In the genomic region with DNA sequence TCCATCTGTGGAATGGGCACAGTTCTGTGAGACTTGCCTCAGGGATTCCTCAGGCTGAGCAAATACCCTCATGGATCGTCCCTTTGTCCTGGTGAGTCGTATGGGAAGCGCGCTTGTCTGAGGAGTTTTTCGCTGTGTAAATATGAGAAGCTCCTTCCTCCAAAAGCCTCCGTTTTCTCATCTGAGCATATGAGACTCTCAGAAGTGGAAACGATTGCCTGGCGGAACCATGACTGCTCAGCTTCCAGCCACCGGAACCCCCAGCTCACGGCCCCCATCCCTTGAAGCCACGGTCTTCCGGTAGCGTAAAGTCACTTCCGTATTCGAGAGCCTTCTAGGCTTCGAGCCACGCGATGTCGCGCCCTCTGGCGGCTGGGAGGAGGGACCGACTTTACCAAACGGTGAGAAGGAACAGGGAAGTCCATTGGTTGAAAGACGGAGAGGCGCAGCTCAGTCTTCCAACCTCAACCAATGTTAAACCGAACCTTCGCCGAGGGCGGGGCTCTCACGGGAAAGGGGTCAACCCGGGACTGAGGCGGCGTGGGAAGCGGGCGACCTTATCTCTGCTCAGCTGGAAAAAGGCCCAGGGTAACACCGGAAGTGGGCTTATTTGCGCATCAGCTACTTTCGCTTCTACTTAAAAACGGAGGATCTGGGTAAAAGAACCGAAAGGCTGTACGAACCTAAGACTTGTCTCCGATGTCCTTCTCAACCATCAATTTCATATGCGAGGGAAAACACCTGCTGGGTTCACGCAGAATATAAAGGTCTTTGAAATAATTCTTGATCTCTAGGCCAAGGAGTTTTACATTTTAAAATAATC, we compare ENCODE assay signal across 1 cellular context.
TF ChIP-seq lines count a peak whose summit lies in the region.

No MANE protein-coding gene starts in this region.

TF ChIP-seq in HepG2, 621 proteins besides CTCF, POLR2A, EP300 and RAD21 (continued from another document and continues in another):
- TF ChIP-seq, protein P1, sequence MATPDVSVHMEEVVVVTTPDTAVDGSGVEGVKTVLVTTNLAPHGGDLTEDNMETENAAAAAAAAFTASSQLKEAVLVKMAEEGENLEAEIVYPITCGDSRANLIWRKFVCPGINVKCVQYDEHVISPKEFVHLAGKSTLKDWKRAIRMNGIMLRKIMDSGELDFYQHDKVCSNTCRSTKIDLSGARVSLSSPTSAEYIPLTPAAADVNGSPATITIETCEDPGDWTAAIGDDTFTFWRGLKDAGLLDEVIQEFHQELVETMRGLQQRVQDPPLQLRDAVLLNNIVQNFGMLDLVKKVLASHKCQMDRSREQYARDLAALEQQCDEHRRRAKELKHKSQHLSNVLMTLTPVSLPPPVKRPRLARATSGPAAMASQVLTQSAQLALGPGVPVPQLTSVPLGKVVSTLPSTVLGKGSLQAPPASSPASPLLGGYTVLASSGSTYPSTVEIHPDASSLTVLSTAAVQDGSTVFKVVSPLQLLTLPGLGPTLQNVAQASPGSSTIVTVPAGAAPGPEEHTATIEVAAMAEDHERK (CRISPR knock-in tag; IDR thresholded peaks at IDR 0.05; ENCODE audit: low read depth), result peak; percentile 42; the same call in 1 of the 2 replicates
- TF ChIP-seq PITX1 (CRISPR knock-in tag; IDR thresholded peaks at IDR 0.05) (peak; percentile 94), ERF (CRISPR knock-in tag; IDR thresholded peaks at IDR 0.05) (peak; percentile 95), ATF7 (IDR thresholded peaks at IDR 0.05) (no peak), ATF7 (CRISPR knock-in tag; IDR thresholded peaks at IDR 0.05) (peak; percentile 60; the same call in 1 of the 2 replicates), DNMT3B (CRISPR knock-in tag; conservative IDR thresholded peaks at IDR 0.05) (no peak), ZNF205 (CRISPR knock-in tag; IDR thresholded peaks at IDR 0.05) (0 out of 2 replicates have a peak, but pooled peaks have one; percentile 32), CBX2 (IDR thresholded peaks at IDR 0.05; ENCODE audit: low read depth, low read length) (no peak), CBX2 (CRISPR knock-in tag; IDR thresholded peaks at IDR 0.05; ENCODE audit: low read depth) (no peak), HNRNPK (IDR thresholded peaks at IDR 0.05; ENCODE audit: low read depth, low read length, poor library complexity, severe bottlenecking) (no peak), SNAI1 (CRISPR knock-in tag; IDR thresholded peaks at IDR 0.05; ENCODE audit: borderline replicate concordance) (no peak), SRF (IDR thresholded peaks at IDR 0.05; ENCODE audit: low read depth, low read length) (0 out of 2 replicates have a peak, but pooled peaks have one; percentile 19), ZNF292 (CRISPR knock-in tag; IDR thresholded peaks at IDR 0.05; ENCODE audit: borderline replicate concordance, low read depth) (no peak), ATM (IDR thresholded peaks at IDR 0.05; ENCODE audit: borderline replicate concordance) (no peak), ZNF83 (CRISPR knock-in tag; IDR thresholded peaks at IDR 0.05; ENCODE audit: borderline replicate concordance) (no peak), HNRNPH1 (optimal IDR thresholded peaks at IDR 0.05; ENCODE audit: low read depth, low read length) (no peak), ZFP41 (CRISPR knock-in tag; IDR thresholded peaks at IDR 0.05; ENCODE audit: borderline replicate concordance) (no peak), TBP (CRISPR knock-in tag; IDR thresholded peaks at IDR 0.05) (no peak), SIX1 (CRISPR knock-in tag; IDR thresholded peaks at IDR 0.05; ENCODE audit: borderline replicate concordance) (no peak), NCOA5 (CRISPR knock-in tag; IDR thresholded peaks at IDR 0.05) (no peak), ZFP90 (CRISPR knock-in tag; IDR thresholded peaks at IDR 0.05; ENCODE audit: borderline replicate concordance) (no peak; the same call in 1 of the 2 replicates), ZNF101 (CRISPR knock-in tag; IDR thresholded peaks at IDR 0.05; ENCODE audit: borderline replicate concordance, low read depth) (no peak), ZNF891 (CRISPR knock-in tag; IDR thresholded peaks at IDR 0.05) (peak; percentile 88), DPF2 (CRISPR knock-in tag; IDR thresholded peaks at IDR 0.05; ENCODE audit: borderline replicate concordance, low read depth) (no peak), GFI1 (CRISPR knock-in tag; IDR thresholded peaks at IDR 0.05; ENCODE audit: borderline replicate concordance) (peak; percentile 72; the same call in 1 of the 2 replicates), ZNF468 (CRISPR knock-in tag; IDR thresholded peaks at IDR 0.05) (no peak), ZNF260 (CRISPR knock-in tag; IDR thresholded peaks at IDR 0.05; ENCODE audit: borderline replicate concordance, low read depth) (no peak), GPN1 (CRISPR knock-in tag; IDR thresholded peaks at IDR 0.05; ENCODE audit: borderline replicate concordance) (no peak), RAD51 (IDR thresholded peaks at IDR 0.05; ENCODE audit: borderline replicate concordance) (no peak), SMC3 (IDR thresholded peaks at IDR 0.05; ENCODE audit: low read length) (no peak), ZFX (CRISPR knock-in tag; IDR thresholded peaks at IDR 0.05; ENCODE audit: low read depth) (peak; percentile 76), ZNF7 (CRISPR knock-in tag; IDR thresholded peaks at IDR 0.05) (no peak), ZNF33A (CRISPR knock-in tag; IDR thresholded peaks at IDR 0.05; ENCODE audit: borderline replicate concordance) (no peak), ZFP36 (IDR thresholded peaks at IDR 0.05; ENCODE audit: borderline replicate concordance, low read depth, low read length, partially characterized antibody) (no peak), AGO1 (IDR thresholded peaks at IDR 0.05; ENCODE audit: low read depth, low read length, poor library complexity, severe bottlenecking) (no peak), ZFYVE20 (CRISPR knock-in tag; IDR thresholded peaks at IDR 0.05; ENCODE audit: borderline replicate concordance, low read depth) (no peak), ONECUT2 (CRISPR knock-in tag; IDR thresholded peaks at IDR 0.05) (no peak), EEA1 (CRISPR knock-in tag; IDR thresholded peaks at IDR 0.05; ENCODE audit: borderline replicate concordance) (no peak), ZNF350 (CRISPR knock-in tag; IDR thresholded peaks at IDR 0.05; ENCODE audit: borderline replicate concordance, low read depth) (peak; percentile 93), MTF1 (CRISPR knock-in tag; IDR thresholded peaks at IDR 0.05) (no peak)
- TF ChIP-seq, protein P2, sequence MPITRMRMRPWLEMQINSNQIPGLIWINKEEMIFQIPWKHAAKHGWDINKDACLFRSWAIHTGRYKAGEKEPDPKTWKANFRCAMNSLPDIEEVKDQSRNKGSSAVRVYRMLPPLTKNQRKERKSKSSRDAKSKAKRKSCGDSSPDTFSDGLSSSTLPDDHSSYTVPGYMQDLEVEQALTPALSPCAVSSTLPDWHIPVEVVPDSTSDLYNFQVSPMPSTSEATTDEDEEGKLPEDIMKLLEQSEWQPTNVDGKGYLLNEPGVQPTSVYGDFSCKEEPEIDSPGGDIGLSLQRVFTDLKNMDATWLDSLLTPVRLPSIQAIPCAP (CRISPR knock-in tag; IDR thresholded peaks at IDR 0.05; ENCODE audit: low read depth), result no peak
- TF ChIP-seq, protein P3, sequence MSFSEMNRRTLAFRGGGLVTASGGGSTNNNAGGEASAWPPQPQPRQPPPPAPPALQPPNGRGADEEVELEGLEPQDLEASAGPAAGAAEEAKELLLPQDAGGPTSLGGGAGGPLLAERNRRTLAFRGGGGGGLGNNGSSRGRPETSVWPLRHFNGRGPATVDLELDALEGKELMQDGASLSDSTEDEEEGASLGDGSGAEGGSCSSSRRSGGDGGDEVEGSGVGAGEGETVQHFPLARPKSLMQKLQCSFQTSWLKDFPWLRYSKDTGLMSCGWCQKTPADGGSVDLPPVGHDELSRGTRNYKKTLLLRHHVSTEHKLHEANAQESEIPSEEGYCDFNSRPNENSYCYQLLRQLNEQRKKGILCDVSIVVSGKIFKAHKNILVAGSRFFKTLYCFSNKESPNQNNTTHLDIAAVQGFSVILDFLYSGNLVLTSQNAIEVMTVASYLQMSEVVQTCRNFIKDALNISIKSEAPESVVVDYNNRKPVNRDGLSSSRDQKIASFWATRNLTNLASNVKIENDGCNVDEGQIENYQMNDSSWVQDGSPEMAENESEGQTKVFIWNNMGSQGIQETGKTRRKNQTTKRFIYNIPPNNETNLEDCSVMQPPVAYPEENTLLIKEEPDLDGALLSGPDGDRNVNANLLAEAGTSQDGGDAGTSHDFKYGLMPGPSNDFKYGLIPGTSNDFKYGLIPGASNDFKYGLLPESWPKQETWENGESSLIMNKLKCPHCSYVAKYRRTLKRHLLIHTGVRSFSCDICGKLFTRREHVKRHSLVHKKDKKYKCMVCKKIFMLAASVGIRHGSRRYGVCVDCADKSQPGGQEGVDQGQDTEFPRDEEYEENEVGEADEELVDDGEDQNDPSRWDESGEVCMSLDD (CRISPR knock-in tag; IDR thresholded peaks at IDR 0.05; ENCODE audit: borderline replicate concordance), result no peak; the same call in 1 of the 2 replicates
- TF ChIP-seq, protein P4, sequence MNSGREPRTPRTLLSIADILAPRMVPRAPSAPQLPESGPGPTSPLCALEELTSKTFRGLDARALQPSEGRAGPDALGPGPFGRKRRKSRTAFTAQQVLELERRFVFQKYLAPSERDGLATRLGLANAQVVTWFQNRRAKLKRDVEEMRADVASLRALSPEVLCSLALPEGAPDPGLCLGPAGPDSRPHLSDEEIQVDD (CRISPR knock-in tag; IDR thresholded peaks at IDR 0.05; ENCODE audit: borderline replicate concordance), result no peak
- TF ChIP-seq, protein P5, sequence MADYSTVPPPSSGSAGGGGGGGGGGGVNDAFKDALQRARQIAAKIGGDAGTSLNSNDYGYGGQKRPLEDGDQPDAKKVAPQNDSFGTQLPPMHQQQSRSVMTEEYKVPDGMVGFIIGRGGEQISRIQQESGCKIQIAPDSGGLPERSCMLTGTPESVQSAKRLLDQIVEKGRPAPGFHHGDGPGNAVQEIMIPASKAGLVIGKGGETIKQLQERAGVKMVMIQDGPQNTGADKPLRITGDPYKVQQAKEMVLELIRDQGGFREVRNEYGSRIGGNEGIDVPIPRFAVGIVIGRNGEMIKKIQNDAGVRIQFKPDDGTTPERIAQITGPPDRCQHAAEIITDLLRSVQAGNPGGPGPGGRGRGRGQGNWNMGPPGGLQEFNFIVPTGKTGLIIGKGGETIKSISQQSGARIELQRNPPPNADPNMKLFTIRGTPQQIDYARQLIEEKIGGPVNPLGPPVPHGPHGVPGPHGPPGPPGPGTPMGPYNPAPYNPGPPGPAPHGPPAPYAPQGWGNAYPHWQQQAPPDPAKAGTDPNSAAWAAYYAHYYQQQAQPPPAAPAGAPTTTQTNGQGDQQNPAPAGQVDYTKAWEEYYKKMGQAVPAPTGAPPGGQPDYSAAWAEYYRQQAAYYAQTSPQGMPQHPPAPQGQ (CRISPR knock-in tag; IDR thresholded peaks at IDR 0.05; ENCODE audit: borderline replicate concordance), result no peak
- TF ChIP-seq, protein P6, sequence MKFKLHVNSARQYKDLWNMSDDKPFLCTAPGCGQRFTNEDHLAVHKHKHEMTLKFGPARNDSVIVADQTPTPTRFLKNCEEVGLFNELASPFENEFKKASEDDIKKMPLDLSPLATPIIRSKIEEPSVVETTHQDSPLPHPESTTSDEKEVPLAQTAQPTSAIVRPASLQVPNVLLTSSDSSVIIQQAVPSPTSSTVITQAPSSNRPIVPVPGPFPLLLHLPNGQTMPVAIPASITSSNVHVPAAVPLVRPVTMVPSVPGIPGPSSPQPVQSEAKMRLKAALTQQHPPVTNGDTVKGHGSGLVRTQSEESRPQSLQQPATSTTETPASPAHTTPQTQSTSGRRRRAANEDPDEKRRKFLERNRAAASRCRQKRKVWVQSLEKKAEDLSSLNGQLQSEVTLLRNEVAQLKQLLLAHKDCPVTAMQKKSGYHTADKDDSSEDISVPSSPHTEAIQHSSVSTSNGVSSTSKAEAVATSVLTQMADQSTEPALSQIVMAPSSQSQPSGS (CRISPR knock-in tag; IDR thresholded peaks at IDR 0.05), result peak; percentile 70; the same call in 1 of the 2 replicates
- TF ChIP-seq, protein P7, sequence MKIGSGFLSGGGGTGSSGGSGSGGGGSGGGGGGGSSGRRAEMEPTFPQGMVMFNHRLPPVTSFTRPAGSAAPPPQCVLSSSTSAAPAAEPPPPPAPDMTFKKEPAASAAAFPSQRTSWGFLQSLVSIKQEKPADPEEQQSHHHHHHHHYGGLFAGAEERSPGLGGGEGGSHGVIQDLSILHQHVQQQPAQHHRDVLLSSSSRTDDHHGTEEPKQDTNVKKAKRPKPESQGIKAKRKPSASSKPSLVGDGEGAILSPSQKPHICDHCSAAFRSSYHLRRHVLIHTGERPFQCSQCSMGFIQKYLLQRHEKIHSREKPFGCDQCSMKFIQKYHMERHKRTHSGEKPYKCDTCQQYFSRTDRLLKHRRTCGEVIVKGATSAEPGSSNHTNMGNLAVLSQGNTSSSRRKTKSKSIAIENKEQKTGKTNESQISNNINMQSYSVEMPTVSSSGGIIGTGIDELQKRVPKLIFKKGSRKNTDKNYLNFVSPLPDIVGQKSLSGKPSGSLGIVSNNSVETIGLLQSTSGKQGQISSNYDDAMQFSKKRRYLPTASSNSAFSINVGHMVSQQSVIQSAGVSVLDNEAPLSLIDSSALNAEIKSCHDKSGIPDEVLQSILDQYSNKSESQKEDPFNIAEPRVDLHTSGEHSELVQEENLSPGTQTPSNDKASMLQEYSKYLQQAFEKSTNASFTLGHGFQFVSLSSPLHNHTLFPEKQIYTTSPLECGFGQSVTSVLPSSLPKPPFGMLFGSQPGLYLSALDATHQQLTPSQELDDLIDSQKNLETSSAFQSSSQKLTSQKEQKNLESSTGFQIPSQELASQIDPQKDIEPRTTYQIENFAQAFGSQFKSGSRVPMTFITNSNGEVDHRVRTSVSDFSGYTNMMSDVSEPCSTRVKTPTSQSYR (CRISPR knock-in tag; IDR thresholded peaks at IDR 0.05; ENCODE audit: borderline replicate concordance), result no peak
- TF ChIP-seq, protein P8, sequence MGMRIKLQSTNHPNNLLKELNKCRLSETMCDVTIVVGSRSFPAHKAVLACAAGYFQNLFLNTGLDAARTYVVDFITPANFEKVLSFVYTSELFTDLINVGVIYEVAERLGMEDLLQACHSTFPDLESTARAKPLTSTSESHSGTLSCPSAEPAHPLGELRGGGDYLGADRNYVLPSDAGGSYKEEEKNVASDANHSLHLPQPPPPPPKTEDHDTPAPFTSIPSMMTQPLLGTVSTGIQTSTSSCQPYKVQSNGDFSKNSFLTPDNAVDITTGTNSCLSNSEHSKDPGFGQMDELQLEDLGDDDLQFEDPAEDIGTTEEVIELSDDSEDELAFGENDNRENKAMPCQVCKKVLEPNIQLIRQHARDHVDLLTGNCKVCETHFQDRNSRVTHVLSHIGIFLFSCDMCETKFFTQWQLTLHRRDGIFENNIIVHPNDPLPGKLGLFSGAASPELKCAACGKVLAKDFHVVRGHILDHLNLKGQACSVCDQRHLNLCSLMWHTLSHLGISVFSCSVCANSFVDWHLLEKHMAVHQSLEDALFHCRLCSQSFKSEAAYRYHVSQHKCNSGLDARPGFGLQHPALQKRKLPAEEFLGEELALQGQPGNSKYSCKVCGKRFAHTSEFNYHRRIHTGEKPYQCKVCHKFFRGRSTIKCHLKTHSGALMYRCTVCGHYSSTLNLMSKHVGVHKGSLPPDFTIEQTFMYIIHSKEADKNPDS (CRISPR knock-in tag; IDR thresholded peaks at IDR 0.05), result peak; percentile 93
- TF ChIP-seq, protein P9, sequence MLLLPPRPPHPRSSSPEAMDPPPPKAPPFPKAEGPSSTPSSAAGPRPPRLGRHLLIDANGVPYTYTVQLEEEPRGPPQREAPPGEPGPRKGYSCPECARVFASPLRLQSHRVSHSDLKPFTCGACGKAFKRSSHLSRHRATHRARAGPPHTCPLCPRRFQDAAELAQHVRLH (CRISPR knock-in tag; IDR thresholded peaks at IDR 0.05; ENCODE audit: borderline replicate concordance, low read depth), result peak; percentile 74; the same call in 1 of the 2 replicates
- TF ChIP-seq, protein P10, sequence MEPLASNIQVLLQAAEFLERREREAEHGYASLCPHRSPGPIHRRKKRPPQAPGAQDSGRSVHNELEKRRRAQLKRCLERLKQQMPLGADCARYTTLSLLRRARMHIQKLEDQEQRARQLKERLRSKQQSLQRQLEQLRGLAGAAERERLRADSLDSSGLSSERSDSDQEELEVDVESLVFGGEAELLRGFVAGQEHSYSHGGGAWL (CRISPR knock-in tag; IDR thresholded peaks at IDR 0.05), result peak; percentile 66; the same call in 1 of the 2 replicates
